ENCODE assay signal across 1 cellular context in the genomic region with DNA sequence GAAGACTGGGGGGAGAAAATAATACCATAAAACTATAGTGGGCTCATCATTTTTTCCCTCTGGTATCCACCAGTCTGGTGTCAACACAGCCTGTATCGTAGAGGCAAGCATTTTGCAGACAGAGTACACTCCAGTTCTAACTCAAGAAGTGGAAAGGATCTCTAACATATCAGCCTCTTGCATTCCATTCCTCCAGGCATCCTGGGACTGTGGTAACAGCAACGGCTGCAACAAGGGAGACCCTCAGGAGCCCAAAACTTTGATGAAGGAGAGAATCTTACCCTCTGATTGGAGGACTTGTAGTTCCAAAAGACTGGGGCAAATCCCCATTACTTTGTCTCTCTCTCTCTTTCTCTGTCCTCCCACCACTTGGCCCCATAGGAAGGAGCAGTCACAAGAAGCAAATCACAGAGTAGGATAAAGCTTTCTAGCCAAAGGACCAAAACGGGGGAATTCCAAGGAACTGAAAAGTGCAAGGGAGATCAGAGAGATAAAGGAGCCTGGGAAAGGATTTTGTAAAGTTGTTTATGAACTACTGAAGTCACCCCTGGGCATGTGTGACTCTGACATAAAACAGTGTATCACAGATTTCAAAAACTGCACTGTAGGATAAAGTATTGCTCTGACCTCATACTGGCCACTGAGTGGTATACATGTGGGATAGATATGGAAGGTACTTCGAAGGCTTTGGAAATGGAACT.
TF ChIP-seq lines count a peak whose summit lies in the region.

No MANE protein-coding gene starts in this region.

TF ChIP-seq in H1, 55 proteins besides CTCF, POLR2A, EP300 and RAD21 (continued from another document):
- TF ChIP-seq JUND (IDR thresholded peaks at IDR 0.05; ENCODE audit: low read length) = no peak
- no peak for TF ChIP-seq RBBP5 (IDR thresholded peaks at IDR 0.05; ENCODE audit: borderline replicate concordance, low read depth, low read length)
